ENCODE assay signal across 8 cellular contexts in genomic region chr9:109574061-109574882, GRCh38.
DNase-seq lines count a peak whose midpoint lies in the region; ATAC-seq lines count a peak whose summit lies in the region.

No MANE protein-coding gene starts in this region.

- intact Hi-C loops in activated T-helper 1 cell treated with anti-CD3 and anti-CD28 coated beads, Interleukin-12 subunit alpha, Interleukin-12 subunit beta, Interleukin-2, Interleukin-4 antibody, amounts not matched to agents 30 ng/mL and 10 ng/mL and 1 ng/mL, durations not matched to agents 14 hours and 24 hours and 36 hours (cut with micrococcal nuclease): loop anchor here (1.0 to 5.0 kb wide), 7 partner anchors 244 to 1048 kb away; no protein-coding TSS in a partner anchor
- intact Hi-C loops in left ventricle myocardium superior (cut with micrococcal nuclease): loop anchor here (10.0 kb wide), 2 partner anchors 81 to 311 kb away; no protein-coding TSS in a partner anchor

- ATAC-seq in HG02678 (IDR thresholded peaks at IDR 0.05; ENCODE audit: unreplicated experiment): peak; percentile 64
- ATAC-seq in left ventricle myocardium superior: peak; percentile 74
- ATAC-seq in stimulated activated memory B cell treated with anti-CD40 and anti-IgM and Interleukin-4, amounts not matched to agents 10 μg/mL and 1 μg/mL and 100 μg/mL, for 72 hours: peak; percentile 62

- H3K4me1 Mint-ChIP-seq in activated T-helper 1 cell treated with anti-CD3 and anti-CD28 coated beads, Interleukin-12 subunit alpha, Interleukin-12 subunit beta, Interleukin-2, Interleukin-4 antibody, amounts not matched to agents 30 ng/mL and 10 ng/mL and 1 ng/mL, durations not matched to agents 14 hours and 24 hours and 36 hours (ENCODE audit: low read depth): no peaks in the 10 kb centered on the region
- no peaks in the 10 kb centered on the region for H3K4me1 Mint-ChIP-seq in stimulated activated memory B cell treated with anti-CD40 and anti-IgM and Interleukin-4, amounts not matched to agents 10 μg/mL and 1 μg/mL and 100 μg/mL, for 72 hours

- H3K4me3 Mint-ChIP-seq in activated T-helper 1 cell treated with anti-CD3 and anti-CD28 coated beads, Interleukin-12 subunit alpha, Interleukin-12 subunit beta, Interleukin-2, Interleukin-4 antibody, amounts not matched to agents 30 ng/mL and 10 ng/mL and 1 ng/mL, durations not matched to agents 14 hours and 24 hours and 36 hours: no peak overlapping the region
- H3K4me3 Mint-ChIP-seq in stimulated activated memory B cell treated with anti-CD40 and anti-IgM and Interleukin-4, amounts not matched to agents 10 μg/mL and 1 μg/mL and 100 μg/mL, for 72 hours: no peak overlapping the region

- peaks cover 19% of the 10 kb centered on the region for H3K27me3 Mint-ChIP-seq in activated T-helper 1 cell treated with anti-CD3 and anti-CD28 coated beads, Interleukin-12 subunit alpha, Interleukin-12 subunit beta, Interleukin-2, Interleukin-4 antibody, amounts not matched to agents 30 ng/mL and 10 ng/mL and 1 ng/mL, durations not matched to agents 14 hours and 24 hours and 36 hours (ENCODE audit: insufficient read depth)
- H3K27me3 Mint-ChIP-seq in stimulated activated memory B cell treated with anti-CD40 and anti-IgM and Interleukin-4, amounts not matched to agents 10 μg/mL and 1 μg/mL and 100 μg/mL, for 72 hours: peaks cover 15% of the 10 kb centered on the region

- no peaks in the 10 kb centered on the region for H3K9me3 Mint-ChIP-seq in activated T-helper 1 cell treated with anti-CD3 and anti-CD28 coated beads, Interleukin-12 subunit alpha, Interleukin-12 subunit beta, Interleukin-2, Interleukin-4 antibody, amounts not matched to agents 30 ng/mL and 10 ng/mL and 1 ng/mL, durations not matched to agents 14 hours and 24 hours and 36 hours
- H3K9me3 Mint-ChIP-seq in stimulated activated memory B cell treated with anti-CD40 and anti-IgM and Interleukin-4, amounts not matched to agents 10 μg/mL and 1 μg/mL and 100 μg/mL, for 72 hours: no peaks in the 10 kb centered on the region

- peak; percentile 44 to 58 for DNase-seq in SHP77 (lab: John Stamatoyannopoulos, UW)
- DNase-seq in SHP77 treated with DMSO at 0.1 percent for 48 hours (lab: John Stamatoyannopoulos, UW): no peak
- DNase-seq in NCI-H2196 treated with DMSO at 0.1 percent for 48 hours (lab: John Stamatoyannopoulos, UW; ENCODE audit: unreplicated experiment): peak; percentile 19
- peak; percentile 14 for DNase-seq in activated T-helper 1 cell treated with anti-CD3 and anti-CD28 coated beads, Interleukin-12 subunit alpha, Interleukin-12 subunit beta, Interleukin-2, Interleukin-4 antibody, amounts not matched to agents 30 ng/mL and 10 ng/mL and 1 ng/mL, durations not matched to agents 14 hours and 24 hours and 36 hours (ENCODE audit: low spot score)
- DNase-seq in left ventricle myocardium superior: no peak
- no peak for DNase-seq in UCSD-AML1 (lab: John Stamatoyannopoulos, UW; ENCODE audit: unreplicated experiment)

- H3K27ac Mint-ChIP-seq in activated T-helper 1 cell treated with anti-CD3 and anti-CD28 coated beads, Interleukin-12 subunit alpha, Interleukin-12 subunit beta, Interleukin-2, Interleukin-4 antibody, amounts not matched to agents 30 ng/mL and 10 ng/mL and 1 ng/mL, durations not matched to agents 14 hours and 24 hours and 36 hours: no peak overlapping the region
- H3K27ac Mint-ChIP-seq in stimulated activated memory B cell treated with anti-CD40 and anti-IgM and Interleukin-4, amounts not matched to agents 10 μg/mL and 1 μg/mL and 100 μg/mL, for 72 hours: no peak overlapping the region

- H3K36me3 Mint-ChIP-seq in activated T-helper 1 cell treated with anti-CD3 and anti-CD28 coated beads, Interleukin-12 subunit alpha, Interleukin-12 subunit beta, Interleukin-2, Interleukin-4 antibody, amounts not matched to agents 30 ng/mL and 10 ng/mL and 1 ng/mL, durations not matched to agents 14 hours and 24 hours and 36 hours (ENCODE audit: low read depth): no peaks in the 10 kb centered on the region
- H3K36me3 Mint-ChIP-seq in stimulated activated memory B cell treated with anti-CD40 and anti-IgM and Interleukin-4, amounts not matched to agents 10 μg/mL and 1 μg/mL and 100 μg/mL, for 72 hours: no peaks in the 10 kb centered on the region

Comparison
In these comparisons a context has a peak if more than half of its experiments do, and no peak if none do; other contexts are left out.
1. DNase-seq: peak in SHP77 (2 of 2), NCI-H2196 treated with DMSO at 0.1 percent for 48 hours (single experiment) and activated T-helper 1 cell treated with anti-CD3 and anti-CD28 coated beads, Interleukin-12 subunit alpha, Interleukin-12 subunit beta, Interleukin-2, Interleukin-4 antibody, amounts not matched to agents 30 ng/mL and 10 ng/mL and 1 ng/mL, durations not matched to agents 14 hours and 24 hours and 36 hours (single experiment); none in SHP77 treated with DMSO at 0.1 percent for 48 hours (single experiment), left ventricle myocardium superior (single experiment) and UCSD-AML1 (single experiment).
2. Peak in every context shown above with its lines, with median percentiles within 50 percentile points of each other: ATAC-seq.